15 cellular contexts compared by ENCODE assay signal in genomic region chrX:66042307-66043077, GRCh38. TPM values are rescaled to one million over a fixed set of nuclear protein-coding genes. Genes with fewer than 3 reads are reported as not detected.
A peak's percentile ranks its signal among the peaks of the same experiment; 100 is the strongest.
DNase-seq lines count a peak whose midpoint lies in the region; ATAC-seq, FAIRE-seq and TF ChIP-seq lines count a peak whose summit lies in the region.
"Had no signal": no experiment of that assay in that cellular context is flagged by ENCODE, and none has a peak within 500 bp of the region (broad histone marks: within the 10 kb centered on the region; RNA-seq: fewer than 3 reads in every experiment).

No MANE protein-coding gene starts in this region.

- TF ChIP-seq EP300 in esophagus muscularis mucosa (IDR thresholded peaks at IDR 0.05), result no peak

- ATAC-seq in GM19351 (IDR thresholded peaks at IDR 0.05; ENCODE audit: unreplicated experiment) (peak; percentile 31), HG02678 (IDR thresholded peaks at IDR 0.05; ENCODE audit: unreplicated experiment) (peak; percentile 60), HG03457 (IDR thresholded peaks at IDR 0.05; ENCODE audit: unreplicated experiment) (peak; percentile 41), GM19455 (IDR thresholded peaks at IDR 0.05; ENCODE audit: unreplicated experiment) (no peak)

- H3K4me3 ChIP-seq in esophagus muscularis mucosa, result no peak overlapping the region

- no peak overlapping the region for H3K27ac ChIP-seq in esophagus muscularis mucosa (replicated peaks in 1 of 4)

- in situ Hi-C loops in ACHN (cut with HindIII; ENCODE audit: low pct_ligation_motif_present, low pct_unique_long_range_greater_than_20kb, low sequenced_read_pairs), result no loop called here

- intact Hi-C loops in esophagus muscularis mucosa (cut with DNase I), result no loop called here

- no peaks in the 10 kb centered on the region for H3K4me1 ChIP-seq in esophagus muscularis mucosa

- H3K27me3 ChIP-seq in esophagus muscularis mucosa, result no peaks in the 10 kb centered on the region

- TF ChIP-seq POLR2A in GM12891 (IDR thresholded peaks at IDR 0.05; ENCODE audit: low read depth, low read length) (no peak), esophagus muscularis mucosa (IDR thresholded peaks at IDR 0.05; ENCODE audit: low read depth) (no peak)

- 51% methylated on average over 3 of the region's 3 CpGs for WGBS in esophagus muscularis mucosa

- DNase-seq in GM12891 (ENCODE audit: insufficient read length, low spot score) (no peak), esophagus muscularis mucosa (ENCODE audit: extremely low spot score) (no peak), NCI-H1092 treated with DMSO at 0.1 percent for 48 hours (lab: John Stamatoyannopoulos, UW) (no peak), ACHN (no peak)
- DNase-seq: activated CD4-positive, alpha-beta T cell treated with anti-CD3 and anti-CD28 coated beads, Interleukin-2, amount 50 U/mL, for 1 hour; DMS79; stimulated activated CD4-positive, alpha-beta T cell treated with anti-CD3 and anti-CD28 coated beads, Interleukin-4, amount 100 ng/mL, for 4 hours; substantia nigra had no signal

- TF ChIP-seq CTCF in esophagus muscularis mucosa (IDR thresholded peaks at IDR 0.05), result no peak

- H3K9me3 ChIP-seq in esophagus muscularis mucosa, result no peaks in the 10 kb centered on the region

- peak; percentile 96 for FAIRE-seq in GM12891 (lab: Jason Lieb, UNC)

- no peaks in the 10 kb centered on the region for H3K36me3 ChIP-seq in esophagus muscularis mucosa

TF ChIP-seq in GM12891, 5 proteins besides CTCF, POLR2A, EP300 and RAD21:
- TF ChIP-seq PAX5 (IDR thresholded peaks at IDR 0.05; ENCODE audit: insufficient read depth, low read length, severe bottlenecking) (no peak), TAF1 (IDR thresholded peaks at IDR 0.05; ENCODE audit: low read depth, low read length) (no peak), SPI1 (IDR thresholded peaks at IDR 0.05; ENCODE audit: low read depth, low read length) (no peak), POLR2AphosphoS5 (IDR thresholded peaks at IDR 0.05; ENCODE audit: low read depth, low read length) (no peak), POU2F2 (IDR thresholded peaks at IDR 0.05; ENCODE audit: low read depth, low read length) (no peak)

RNA-seq across cellular contexts. Expression of gene VSIG4, which starts 2.6 kb away (rescaled TPM):
- polyA plus RNA-seq in GM12891 (2012; ENCODE audit: low read depth, missing spikeins), result 0.08 TPM
- 100 to 1,000 TPM in 3 of 4 donors, 10 to 100 TPM in 1; 64.0 to 164 (median 114) TPM for total RNA-seq in esophagus muscularis mucosa
- total RNA-seq: chondrocyte, fibroblast of lung had no signal
- polyA plus RNA-seq: AG04450, fibroblast of lung had no signal
